17 cellular contexts compared by ENCODE assay signal in genomic region chr1:23774174-23774880, GRCh38. TPM values are rescaled to one million over a fixed set of nuclear protein-coding genes. Genes with fewer than 3 reads are reported as not detected.
DNase-seq lines count a peak whose midpoint lies in the region; ATAC-seq and TF ChIP-seq lines count a peak whose summit lies in the region.
"Had no signal": no experiment of that assay in that cellular context is flagged by ENCODE, and none has a peak within 500 bp of the region (broad histone marks: within the 10 kb centered on the region; RNA-seq: fewer than 3 reads in every experiment).

No MANE protein-coding gene starts in this region.

- no peak overlapping the region; the same call in 1 of the 2 replicates for H3K9ac ChIP-seq in OCI-LY1 (ENCODE audit: low read length)

- CTCF ChIA-PET in naive thymus-derived CD4-positive, alpha-beta T cell (lab: Charles Lee), result interaction anchor here (1.1 to 1.5 kb wide), 2 partner anchors 136 to 142 kb away, joined by 3 to 8 read pairs; no protein-coding TSS in a partner anchor

- H3K36me3 Mint-ChIP-seq in nephron (ENCODE audit: low read depth) (peaks cover 5% of the 10 kb centered on the region), type B pancreatic cell (no peaks in the 10 kb centered on the region)
- H3K36me3 Mint-ChIP-seq in naive thymus-derived CD4-positive, alpha-beta T cell, result peaks cover 0 to 2% (median 0%) of the 10 kb centered on the region in 5 donors

- H3K27ac Mint-ChIP-seq in nephron (peak overlapping the region in 1 of 3 experiments; percentile 14), type B pancreatic cell (peak overlapping the region; percentile 63)
- peak overlapping the region in 4 of 9 donors; percentile 8 to 81 (median 54) for H3K27ac Mint-ChIP-seq in naive thymus-derived CD4-positive, alpha-beta T cell
- H3K27ac Mint-ChIP-seq: GM23338 had no signal

- no peak for TF ChIP-seq EP300 in esophagus muscularis mucosa (IDR thresholded peaks at IDR 0.05)

- H3K9me3 Mint-ChIP-seq in nephron (no peaks in the 10 kb centered on the region), type B pancreatic cell (no peaks in the 10 kb centered on the region)
- no peaks in the 10 kb centered on the region for H3K9me3 Mint-ChIP-seq in naive thymus-derived CD4-positive, alpha-beta T cell
- H3K9me3 Mint-ChIP-seq: GM23338 had no signal

- H3K4me3 ChIP-seq in cardiac muscle cell (no peak overlapping the region), OCI-LY1 (ENCODE audit: low read depth, low read length, poor library complexity, severe bottlenecking) (no peak overlapping the region), esophagus muscularis mucosa (no peak overlapping the region)
- no peak overlapping the region for H3K4me3 ChIP-seq in naive thymus-derived CD4-positive, alpha-beta T cell (ENCODE audit: low read length)
- H3K4me3 ChIP-seq: GM23338 had no signal

- H3K27me3 ChIP-seq in cardiac muscle cell (no peaks in the 10 kb centered on the region), OCI-LY1 (ENCODE audit: insufficient read depth, low read length) (no peaks in the 10 kb centered on the region), esophagus muscularis mucosa (no peaks in the 10 kb centered on the region)
- no peaks in the 10 kb centered on the region for H3K27me3 ChIP-seq in naive thymus-derived CD4-positive, alpha-beta T cell (ENCODE audit: control insufficient read depth in 2 of 2, insufficient read depth in 2 of 2, low read length in 2 of 2)

- no peak overlapping the region for H2AFZ ChIP-seq in OCI-LY1 (ENCODE audit: low read length)
- H2AFZ ChIP-seq: GM23338 had no signal

- H3K9me2 ChIP-seq in OCI-LY1 (ENCODE audit: low read depth, low read length), result no peaks in the 10 kb centered on the region

- no peak overlapping the region for H3K4me2 ChIP-seq in OCI-LY1 (ENCODE audit: low read length)
- H3K4me2 ChIP-seq: GM23338 had no signal

- no peaks in the 10 kb centered on the region for H3K27me3 Mint-ChIP-seq in nephron (ENCODE audit: low read depth)
- H3K27me3 Mint-ChIP-seq in type B pancreatic cell, result no peaks in the 10 kb centered on the region
- no peaks in the 10 kb centered on the region for H3K27me3 Mint-ChIP-seq in naive thymus-derived CD4-positive, alpha-beta T cell

- H3K9me3 ChIP-seq in cardiac muscle cell (ENCODE audit: low read depth) (no peaks in the 10 kb centered on the region), OCI-LY1 (ENCODE audit: low read length) (no peaks in the 10 kb centered on the region), esophagus muscularis mucosa (no peaks in the 10 kb centered on the region)
- H3K9me3 ChIP-seq in naive thymus-derived CD4-positive, alpha-beta T cell (ENCODE audit: control insufficient read depth in 2 of 3, low read length in 3 of 3), result no peaks in the 10 kb centered on the region
- H3K9me3 ChIP-seq: Caco-2 had no signal

- no peak for TF ChIP-seq CTCF in cardiac muscle cell (IDR thresholded peaks at IDR 0.05; ENCODE audit: low read depth, low read length)
- no peak for TF ChIP-seq CTCF in OCI-LY1 (IDR thresholded peaks at IDR 0.05; ENCODE audit: low read length)
- TF ChIP-seq CTCF in nephron (IDR thresholded peaks at IDR 0.05; ENCODE audit: unreplicated experiment in 3 of 3), result no peak
- no peak for TF ChIP-seq CTCF in type B pancreatic cell (conservative IDR thresholded peaks at IDR 0.05)
- no peak for TF ChIP-seq CTCF in esophagus muscularis mucosa (IDR thresholded peaks at IDR 0.05)

- TF ChIP-seq POLR2A in esophagus muscularis mucosa (IDR thresholded peaks at IDR 0.05; ENCODE audit: low read depth), result no peak

- WGBS in esophagus muscularis mucosa, result 72% methylated on average over 6 of the region's 6 CpGs

- peaks cover 13% of the 10 kb centered on the region for H3K79me2 ChIP-seq in OCI-LY1 (ENCODE audit: insufficient read depth, low read length)

- H3K4me1 Mint-ChIP-seq in nephron (peaks cover 9% of the 10 kb centered on the region), type B pancreatic cell (ENCODE audit: unreplicated experiment) (peaks cover 18% of the 10 kb centered on the region)
- H3K4me1 Mint-ChIP-seq in naive thymus-derived CD4-positive, alpha-beta T cell, result peaks cover 7 to 54% (median 39%) of the 10 kb centered on the region in 7 donors

- H3K4me1 ChIP-seq in cardiac muscle cell (ENCODE audit: low read depth) (peaks cover 13% of the 10 kb centered on the region), OCI-LY1 (ENCODE audit: insufficient read depth, low read length, severe bottlenecking) (peaks cover 49% of the 10 kb centered on the region), esophagus muscularis mucosa (peaks cover 21 to 29% (median 27%) of the 10 kb centered on the region in 4 donors)
- peaks cover 15% of the 10 kb centered on the region in 2 donors for H3K4me1 ChIP-seq in naive thymus-derived CD4-positive, alpha-beta T cell (ENCODE audit: control insufficient read depth in 2 of 2, insufficient read depth in 2 of 2, low read length in 2 of 2)

- no peaks in the 10 kb centered on the region for H4K20me1 ChIP-seq in OCI-LY1 (ENCODE audit: insufficient read depth, low read length)

- intact Hi-C loops in cardiac septum (cut with DNase I), result loop anchor here (5.0 kb wide), 2 partner anchors 93 to 143 kb away; partner anchors contain the start of gene FUCA1
- intact Hi-C loops in esophagus muscularis mucosa (cut with DNase I), result no loop called here
- intact Hi-C loops in naive thymus-derived CD4-positive, alpha-beta T cell (cut with micrococcal nuclease), result no loop called here

- no peak for DNase-seq in cardiac muscle cell (ENCODE audit: low read depth in 1 of 2, low spot score in 1 of 2)
- no peak for DNase-seq in cardiac septum (ENCODE audit: low spot score)
- no peak for DNase-seq in type B pancreatic cell (ENCODE audit: extremely low spot score, unreplicated experiment)
- DNase-seq in esophagus muscularis mucosa (ENCODE audit: extremely low spot score), result no peak
- DNase-seq in naive thymus-derived CD4-positive, alpha-beta T cell, result no peak
- no peak for DNase-seq in NCI-H2171 (lab: John Stamatoyannopoulos, UW)
- DNase-seq: Caco-2, KBM-7, NCI-H1436, NCI-H2029 treated with DMSO at 0.1 percent for 48 hours, NCI-H510A treated with DMSO at 0.1 percent for 48 hours, SIG-M5 had no signal

- peak overlapping the region; percentile 36 for H3K27ac ChIP-seq in cardiac muscle cell
- peak overlapping the region; percentile 59 for H3K27ac ChIP-seq in OCI-LY1 (ENCODE audit: low read depth, low read length, poor library complexity, severe bottlenecking)
- H3K27ac ChIP-seq in esophagus muscularis mucosa (replicated peaks in 1 of 4), result no peak overlapping the region
- no peak overlapping the region for H3K27ac ChIP-seq in naive thymus-derived CD4-positive, alpha-beta T cell (ENCODE audit: low read depth, low read length)
- H3K27ac ChIP-seq: C4-2B had no signal

- POLR2A ChIA-PET in naive thymus-derived CD4-positive, alpha-beta T cell (lab: Charles Lee), result interaction anchor here (0.5 kb wide), 1 partner anchor 49 kb away, joined by 5 read pairs; no protein-coding TSS in a partner anchor

- H3K4me3 Mint-ChIP-seq in nephron (peak overlapping the region; percentile 18 to 70 (median 49)), type B pancreatic cell (no peak overlapping the region)
- H3K4me3 Mint-ChIP-seq in naive thymus-derived CD4-positive, alpha-beta T cell, result peak overlapping the region in 1 of 10 donors; percentile 51
- H3K4me3 Mint-ChIP-seq: GM23338 had no signal

- H3K36me3 ChIP-seq in cardiac muscle cell (no peaks in the 10 kb centered on the region), OCI-LY1 (ENCODE audit: insufficient read depth, low read length) (peaks cover 5% of the 10 kb centered on the region; the same call in 1 of the 2 replicates), esophagus muscularis mucosa (peaks cover 10 to 23% (median 13%) of the 10 kb centered on the region in 4 donors)
- H3K36me3 ChIP-seq in naive thymus-derived CD4-positive, alpha-beta T cell (ENCODE audit: control insufficient read depth in 2 of 3, insufficient read depth in 3 of 3, low read length in 3 of 3), result no peaks in the 10 kb centered on the region

- ATAC-seq in naive thymus-derived CD4-positive, alpha-beta T cell, result no peak
- ATAC-seq: GM23338, HCT116 had no signal

- 0 out of 2 replicates have a peak, but pooled peaks cover 4% of the 10 kb centered on the region for H3F3A ChIP-seq in OCI-LY1 (ENCODE audit: insufficient read depth, low read length)

RNA-seq across cellular contexts. Expression of gene PITHD1, which starts 3.9 kb away (rescaled TPM):
- total RNA-seq in cardiac muscle cell (71.7 and 99.6 TPM in 2 replicates), cardiac septum (33.7 TPM), type B pancreatic cell (ENCODE audit: low replicate concordance) (71.1 and 113 TPM in 2 replicates), esophagus muscularis mucosa (10 to 100 TPM; 43.6 to 66.6 (median 56.0) TPM)
- polyA plus RNA-seq in cardiac muscle cell, result 48.1 and 61.4 TPM in 2 replicates
- 10 to 100 TPM; 57.6 to 81.9 (median 76.0) TPM for total RNA-seq in naive thymus-derived CD4-positive, alpha-beta T cell
- polyA plus RNA-seq in naive thymus-derived CD4-positive, alpha-beta T cell, result 10 to 100 TPM; 82.2 to 88.9 TPM

RNA-seq across cellular contexts. Expression of gene LYPLA2, which starts 16.6 kb away (rescaled TPM):
- total RNA-seq in cardiac muscle cell (73.6 and 131 TPM in 2 replicates), cardiac septum (27.2 TPM), type B pancreatic cell (ENCODE audit: low replicate concordance) (83.6 and 113 TPM in 2 replicates), esophagus muscularis mucosa (10 to 100 TPM; 32.8 to 51.4 (median 40.8) TPM)
- 124 and 150 TPM in 2 replicates for polyA plus RNA-seq in cardiac muscle cell
- 10 to 100 TPM; 40.7 to 83.8 (median 48.2) TPM for total RNA-seq in naive thymus-derived CD4-positive, alpha-beta T cell
- 100 to 1,000 TPM in 1 of 2 donors, 10 to 100 TPM in 1; 83.9 to 124 TPM for polyA plus RNA-seq in naive thymus-derived CD4-positive, alpha-beta T cell

RNA-seq across cellular contexts. Expression of gene GALE, which starts 26.2 kb away (rescaled TPM):
- total RNA-seq in cardiac muscle cell (25.8 and 53.3 TPM in 2 replicates), cardiac septum (11.5 TPM), type B pancreatic cell (ENCODE audit: low replicate concordance) (39.0 and 47.7 TPM in 2 replicates), esophagus muscularis mucosa (10 to 100 TPM in 3 of 4 donors, 1 to 10 TPM in 1; 7.1 to 13.6 (median 12.8) TPM)
- polyA plus RNA-seq in cardiac muscle cell, result 38.7 and 65.7 TPM in 2 replicates
- total RNA-seq in naive thymus-derived CD4-positive, alpha-beta T cell, result 10 to 100 TPM in 4 of 5 experiments, 1 to 10 TPM in 1; 8.1 to 21.4 (median 12.7) TPM
- polyA plus RNA-seq in naive thymus-derived CD4-positive, alpha-beta T cell, result 10 to 100 TPM in 1 of 2 donors, 1 to 10 TPM in 1; 8.5 to 11.5 TPM

RNA-seq across cellular contexts. Expression of gene ELOA, which starts 31.1 kb away (rescaled TPM):
- total RNA-seq in cardiac muscle cell (34.1 and 42.1 TPM in 2 replicates), cardiac septum (28.8 TPM), type B pancreatic cell (ENCODE audit: low replicate concordance) (39.6 and 44.3 TPM in 2 replicates), esophagus muscularis mucosa (10 to 100 TPM; 35.7 to 45.4 (median 39.1) TPM)
- polyA plus RNA-seq in cardiac muscle cell, result 34.0 and 34.8 TPM in 2 replicates
- total RNA-seq in naive thymus-derived CD4-positive, alpha-beta T cell, result 10 to 100 TPM; 28.0 to 36.1 (median 30.4) TPM
- 10 to 100 TPM; 20.3 to 30.8 TPM for polyA plus RNA-seq in naive thymus-derived CD4-positive, alpha-beta T cell

RNA-seq across cellular contexts. Expression of gene HMGCL, which starts 50.9 kb away (rescaled TPM):
- 45.3 and 47.6 TPM in 2 replicates for total RNA-seq in cardiac muscle cell
- polyA plus RNA-seq in cardiac muscle cell, result 68.8 and 74.3 TPM in 2 replicates
- total RNA-seq in cardiac septum, result 27.9 TPM
- 33.7 and 35.8 TPM in 2 replicates for total RNA-seq in type B pancreatic cell (ENCODE audit: low replicate concordance)
- 10 to 100 TPM; 25.5 to 50.0 (median 43.9) TPM for total RNA-seq in esophagus muscularis mucosa
- 10 to 100 TPM; 16.2 to 38.9 (median 27.3) TPM for total RNA-seq in naive thymus-derived CD4-positive, alpha-beta T cell
- polyA plus RNA-seq in naive thymus-derived CD4-positive, alpha-beta T cell, result 10 to 100 TPM; 35.3 to 38.5 TPM

Comparison
In these comparisons a context has a peak if more than half of its experiments do, and no peak if none do; other contexts are left out.
1. H3K27ac ChIP-seq: peak in cardiac muscle cell (single experiment) and OCI-LY1 (single experiment); none in esophagus muscularis mucosa (0 of 4) and naive thymus-derived CD4-positive, alpha-beta T cell (single experiment).